In genomic region chr6:31559958-31560696, GRCh38 we compare ENCODE assay signal across 1 cellular context.
TF ChIP-seq lines count a peak whose summit lies in the region.

No MANE protein-coding gene starts in this region.

TF ChIP-seq in endothelial cell of umbilical vein, 7 proteins besides CTCF, POLR2A, EP300 and RAD21 (continued from another document):
- TF ChIP-seq MAX (IDR thresholded peaks at IDR 0.05; ENCODE audit: insufficient read depth, insufficient read length) (peak; percentile 34), MYC (IDR thresholded peaks at IDR 0.05; ENCODE audit: low read depth, low read length) (peak; percentile 37)
TF ChIP-seq in endothelial cell of umbilical vein: peak in this region for 6.
